Comparison of ENCODE assay signal across 25 cellular contexts in the genomic region with DNA sequence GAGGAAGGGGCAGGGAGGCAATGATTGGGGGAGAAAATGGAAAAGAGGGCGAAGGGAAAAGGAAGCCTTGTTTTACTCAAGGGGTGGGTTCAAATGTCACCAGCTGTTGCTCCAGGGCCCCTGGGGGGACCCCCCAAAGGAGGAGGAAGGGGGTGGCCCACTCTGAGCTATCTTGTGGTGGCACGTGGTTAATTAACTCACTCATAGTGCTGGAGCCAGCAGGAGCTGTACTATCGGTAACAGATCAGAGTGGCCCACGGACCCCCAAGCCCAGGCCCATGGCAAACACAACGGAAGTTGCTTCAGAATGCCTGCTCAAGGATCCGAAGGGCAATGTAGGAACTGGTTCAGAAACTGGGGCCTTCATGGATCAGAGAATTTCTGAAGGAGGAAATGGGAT. TPM values are rescaled to one million over a fixed set of nuclear protein-coding genes. Genes with fewer than 3 reads are reported as not detected.
"Had no signal": no experiment of that assay in that cellular context is flagged by ENCODE, and none has a peak within 500 bp of the region (broad histone marks: within the 10 kb centered on the region; RNA-seq: fewer than 3 reads in every experiment).

No MANE protein-coding gene starts in this region.

- H3K4me3 ChIP-seq: breast epithelium, MG63, Peyer's patch, SJCRH30 had no signal

- H3K36me3 Mint-ChIP-seq: activated CD8-positive, alpha-beta memory T cell treated with anti-CD3 and anti-CD28 coated beads, Interleukin-2, amount 10 ng/mL, durations not matched to agents 7 days and 5 days; activated naive CD4-positive, alpha-beta T cell treated with anti-CD3 and anti-CD28 coated beads, Interleukin-2, amount 10 ng/mL, durations not matched to agents 7 days and 5 days had no signal

- H3K4me1 ChIP-seq: breast epithelium, SJCRH30 had no signal

- H3K9ac ChIP-seq: SK-N-SH had no signal

- H3K9me3 Mint-ChIP-seq: activated naive CD4-positive, alpha-beta T cell treated with anti-CD3 and anti-CD28 coated beads, Interleukin-2, amount 10 ng/mL, durations not matched to agents 7 days and 5 days had no signal

- H3K27me3 Mint-ChIP-seq: activated CD8-positive, alpha-beta memory T cell treated with anti-CD3 and anti-CD28 coated beads, Interleukin-2, amount 10 ng/mL, durations not matched to agents 7 days and 5 days had no signal

- H3K9me3 ChIP-seq: breast epithelium, MG63, Peyer's patch, SJCRH30, SK-N-SH had no signal

- DNase-seq: activated CD4-positive, alpha-beta T cell treated with anti-CD3 and anti-CD28 coated beads for 48 hours; activated CD4-positive, alpha-beta T cell treated with anti-CD3 and anti-CD28 coated beads, Interleukin-2, amount 50 U/mL, for 4 hours; activated CD8-positive, alpha-beta T cell treated with anti-CD3 and anti-CD28 coated beads, Interleukin-2, amount 10 ng/mL, durations not matched to agents 7 days and 5 days; activated gamma-delta T cell treated with Interleukin-2 at 50 U/mL for 16 hours; activated naive CD4-positive, alpha-beta T cell treated with anti-CD3 and anti-CD28 coated beads, Interleukin-2, amount 10 ng/mL, durations not matched to agents 7 days and 5 days; aorta; caudate nucleus; MG63; MV-4-11; NCI-H1092 treated with DMSO at 0.1 percent for 48 hours; NCI-H1417 treated with DMSO at 0.1 percent for 48 hours; NCI-H1694; NCI-H2029 treated with DMSO at 0.1 percent for 48 hours; NCI-H510A treated with DMSO at 0.1 percent for 48 hours; Peyer's patch; Right ventricle myocardium superior; SJCRH30; SK-N-SH; T-helper 1 cell; WERI-Rb-1 had no signal

- H3K27ac Mint-ChIP-seq: activated CD8-positive, alpha-beta memory T cell treated with anti-CD3 and anti-CD28 coated beads, Interleukin-2, amount 10 ng/mL, durations not matched to agents 7 days and 5 days; activated CD8-positive, alpha-beta T cell treated with anti-CD3 and anti-CD28 coated beads, Interleukin-2, amount 10 ng/mL, durations not matched to agents 7 days and 5 days; activated naive CD4-positive, alpha-beta T cell treated with anti-CD3 and anti-CD28 coated beads, Interleukin-2, amount 10 ng/mL, durations not matched to agents 7 days and 5 days had no signal

- H3K27ac ChIP-seq: breast epithelium, Peyer's patch, RWPE1, SJCRH30, WERI-Rb-1 had no signal

- H3K4me3 Mint-ChIP-seq: activated CD8-positive, alpha-beta memory T cell treated with anti-CD3 and anti-CD28 coated beads, Interleukin-2, amount 10 ng/mL, durations not matched to agents 7 days and 5 days; activated CD8-positive, alpha-beta T cell treated with anti-CD3 and anti-CD28 coated beads, Interleukin-2, amount 10 ng/mL, durations not matched to agents 7 days and 5 days; activated naive CD4-positive, alpha-beta T cell treated with anti-CD3 and anti-CD28 coated beads, Interleukin-2, amount 10 ng/mL, durations not matched to agents 7 days and 5 days had no signal

- H3K27me3 ChIP-seq: breast epithelium, Peyer's patch, SJCRH30 had no signal

- H3K36me3 ChIP-seq: breast epithelium, MG63, Peyer's patch, SJCRH30, WERI-Rb-1 had no signal

- ATAC-seq: activated CD4-positive, CD25-positive, alpha-beta regulatory T cell treated with anti-CD3 and anti-CD28 coated beads, Interleukin-2, amount 50 U/mL, for 24 hours; activated CD8-positive, alpha-beta memory T cell treated with anti-CD3 and anti-CD28 coated beads, Interleukin-2, amount 10 ng/mL, durations not matched to agents 7 days and 5 days; activated CD8-positive, alpha-beta T cell treated with anti-CD3 and anti-CD28 coated beads, Interleukin-2, amount 10 ng/mL, durations not matched to agents 7 days and 5 days had no signal

- H3K4me1 Mint-ChIP-seq: activated naive CD4-positive, alpha-beta T cell treated with anti-CD3 and anti-CD28 coated beads, Interleukin-2, amount 10 ng/mL, durations not matched to agents 7 days and 5 days had no signal

RNA-seq across cellular contexts. Expression of gene TFF2, which starts 7.2 kb away (rescaled TPM):
- total RNA-seq: activated CD8-positive, alpha-beta memory T cell treated with anti-CD3 and anti-CD28 coated beads, Interleukin-2, amount 10 ng/mL, durations not matched to agents 7 days and 5 days; activated CD8-positive, alpha-beta T cell treated with anti-CD3 and anti-CD28 coated beads, Interleukin-2, amount 10 ng/mL, durations not matched to agents 7 days and 5 days; aorta; breast epithelium; Right ventricle myocardium superior; SJCRH30; T-helper 2 cell treated with Interferon-gamma antibody and Interleukin-4, amounts not matched to agents 100 ng/mL and 5 ng/mL, for 36 hours had no signal

RNA-seq across cellular contexts. Expression of gene TFF1, which starts 22.8 kb away (rescaled TPM):
- total RNA-seq: activated CD8-positive, alpha-beta memory T cell treated with anti-CD3 and anti-CD28 coated beads, Interleukin-2, amount 10 ng/mL, durations not matched to agents 7 days and 5 days; activated CD8-positive, alpha-beta T cell treated with anti-CD3 and anti-CD28 coated beads, Interleukin-2, amount 10 ng/mL, durations not matched to agents 7 days and 5 days; aorta; Right ventricle myocardium superior; SJCRH30; T-helper 2 cell treated with Interferon-gamma antibody and Interleukin-4, amounts not matched to agents 100 ng/mL and 5 ng/mL, for 36 hours had no signal

RNA-seq across cellular contexts. Expression of gene TFF3, which starts 28.3 kb away (rescaled TPM):
- total RNA-seq: activated CD8-positive, alpha-beta memory T cell treated with anti-CD3 and anti-CD28 coated beads, Interleukin-2, amount 10 ng/mL, durations not matched to agents 7 days and 5 days; activated CD8-positive, alpha-beta T cell treated with anti-CD3 and anti-CD28 coated beads, Interleukin-2, amount 10 ng/mL, durations not matched to agents 7 days and 5 days; T-helper 2 cell treated with Interferon-gamma antibody and Interleukin-4, amounts not matched to agents 100 ng/mL and 5 ng/mL, for 36 hours had no signal

RNA-seq across cellular contexts. Expression of gene TMPRSS3, which starts 52.3 kb away (rescaled TPM):
- total RNA-seq: Right ventricle myocardium superior, SJCRH30 had no signal
